Comparison of ENCODE assay signal across 16 cellular contexts in the genomic region with DNA sequence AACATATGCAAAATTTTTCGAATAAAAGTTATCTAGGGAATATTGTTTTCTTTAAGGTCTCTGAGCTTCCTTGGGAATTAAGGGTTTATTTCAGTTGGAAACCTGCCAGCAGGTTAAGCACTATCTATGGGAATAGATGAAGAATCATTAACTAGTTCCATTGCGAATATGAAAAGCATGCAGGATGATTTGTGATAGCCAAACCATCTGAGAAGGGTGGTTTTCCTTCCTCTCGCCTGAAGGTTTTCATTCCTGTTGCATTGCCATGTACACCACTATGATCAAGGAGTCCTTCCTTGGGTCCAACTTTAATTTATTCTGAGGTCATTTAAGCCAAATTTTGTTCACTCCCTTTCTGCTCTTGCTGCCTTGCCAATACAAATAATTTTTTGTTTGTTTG.
DNase-seq lines count a peak whose midpoint lies in the region; ATAC-seq, FAIRE-seq and TF ChIP-seq lines count a peak whose summit lies in the region.
"Had no signal": no experiment of that assay in that cellular context is flagged by ENCODE, and none has a peak within 500 bp of the region (broad histone marks: within the 10 kb centered on the region; RNA-seq: fewer than 3 reads in every experiment).

No MANE protein-coding gene starts in this region.

- no peak overlapping the region for H3K27ac Mint-ChIP-seq in activated T-cell treated with anti-CD3 and anti-CD28 coated beads, Interleukin-2, amount 50 U/mL, for 72 hours
- H3K27ac Mint-ChIP-seq: CD8-positive, alpha-beta T cell had no signal

- DNase-seq in HT-29 (ENCODE audit: low spot score) (peak; percentile 47), kidney tubule cell (ENCODE audit: low spot score) (peak; percentile 67), GM12892 (ENCODE audit: insufficient read length) (no peak), brain microvascular endothelial cell (no peak), G401 (ENCODE audit: low spot score) (no peak)
- DNase-seq in activated T-cell treated with anti-CD3 and anti-CD28 coated beads, Interleukin-2, amount 50 U/mL, for 72 hours, result no peak
- DNase-seq: CD8-positive, alpha-beta T cell; COR-L47; DND-41; GM23248; IMR-90 had no signal

- ATAC-seq in activated T-cell treated with anti-CD3 and anti-CD28 coated beads, Interleukin-2, amount 50 U/mL, for 72 hours (replicated peaks in 1 of 2), result no peak
- ATAC-seq: CD8-positive, alpha-beta T cell; HCT116 had no signal

- H3K27ac ChIP-seq in brain microvascular endothelial cell, result no peak overlapping the region
- H3K27ac ChIP-seq: GM23248 had no signal

- H3K27me3 ChIP-seq in brain microvascular endothelial cell (replicated peaks), result no peaks in the 10 kb centered on the region

- no peak overlapping the region for H3K4me3 ChIP-seq in brain microvascular endothelial cell (ENCODE audit: low read depth, low read length)
- H3K4me3 ChIP-seq: GM23248 had no signal

- H3K27me3 Mint-ChIP-seq in activated T-cell treated with anti-CD3 and anti-CD28 coated beads, Interleukin-2, amount 50 U/mL, for 72 hours (ENCODE audit: low read depth), result no peaks in the 10 kb centered on the region

- in situ Hi-C loops in brain microvascular endothelial cell (cut with HindIII; ENCODE audit: low pct_ligation_motif_present, low sequenced_read_pairs) (no loop called here), G401 (cut with HindIII; ENCODE audit: low sequenced_read_pairs) (no loop called here)

- TF ChIP-seq POLR2A in GM12892 (IDR thresholded peaks at IDR 0.05; ENCODE audit: low read depth, low read length), result no peak

- no peak for TF ChIP-seq CTCF in brain microvascular endothelial cell (IDR thresholded peaks at IDR 0.05; ENCODE audit: low read depth, low read length, missing control alignments)

- peaks cover 0 to 3% of the 10 kb centered on the region in 2 donors for H3K36me3 Mint-ChIP-seq in activated T-cell treated with anti-CD3 and anti-CD28 coated beads, Interleukin-2, amount 50 U/mL, for 72 hours (ENCODE audit: insufficient read depth in 2 of 2)
- H3K36me3 Mint-ChIP-seq: CD14-positive monocyte; CD8-positive, alpha-beta T cell had no signal

- no peaks in the 10 kb centered on the region for H3K4me1 Mint-ChIP-seq in activated T-cell treated with anti-CD3 and anti-CD28 coated beads, Interleukin-2, amount 50 U/mL, for 72 hours (ENCODE audit: low read depth)

- H3K4me3 Mint-ChIP-seq in activated T-cell treated with anti-CD3 and anti-CD28 coated beads, Interleukin-2, amount 50 U/mL, for 72 hours, result no peak overlapping the region
- H3K4me3 Mint-ChIP-seq: CD14-positive monocyte; CD8-positive, alpha-beta T cell had no signal

- FAIRE-seq in endometrium (lab: Jason Lieb, UNC) (peak; percentile 31), GM12892 (lab: Jason Lieb, UNC) (no peak)
- FAIRE-seq: GM18507, H54 had no signal

- peaks cover 11 to 12% of the 10 kb centered on the region in 2 donors for H3K9me3 Mint-ChIP-seq in activated T-cell treated with anti-CD3 and anti-CD28 coated beads, Interleukin-2, amount 50 U/mL, for 72 hours

- no peaks in the 10 kb centered on the region for H3K36me3 ChIP-seq in brain microvascular endothelial cell (replicated peaks)

Comparison
In these comparisons a context has a peak if more than half of its experiments do, and no peak if none do; other contexts are left out.
1. DNase-seq: peak in HT-29 (single experiment) and kidney tubule cell (single experiment); none in GM12892 (single experiment), activated T-cell treated with anti-CD3 and anti-CD28 coated beads, Interleukin-2, amount 50 U/mL, for 72 hours (0 of 2), brain microvascular endothelial cell (single experiment) and G401 (single experiment).